ENCODE assay signal across 8 cellular contexts in the genomic region with DNA sequence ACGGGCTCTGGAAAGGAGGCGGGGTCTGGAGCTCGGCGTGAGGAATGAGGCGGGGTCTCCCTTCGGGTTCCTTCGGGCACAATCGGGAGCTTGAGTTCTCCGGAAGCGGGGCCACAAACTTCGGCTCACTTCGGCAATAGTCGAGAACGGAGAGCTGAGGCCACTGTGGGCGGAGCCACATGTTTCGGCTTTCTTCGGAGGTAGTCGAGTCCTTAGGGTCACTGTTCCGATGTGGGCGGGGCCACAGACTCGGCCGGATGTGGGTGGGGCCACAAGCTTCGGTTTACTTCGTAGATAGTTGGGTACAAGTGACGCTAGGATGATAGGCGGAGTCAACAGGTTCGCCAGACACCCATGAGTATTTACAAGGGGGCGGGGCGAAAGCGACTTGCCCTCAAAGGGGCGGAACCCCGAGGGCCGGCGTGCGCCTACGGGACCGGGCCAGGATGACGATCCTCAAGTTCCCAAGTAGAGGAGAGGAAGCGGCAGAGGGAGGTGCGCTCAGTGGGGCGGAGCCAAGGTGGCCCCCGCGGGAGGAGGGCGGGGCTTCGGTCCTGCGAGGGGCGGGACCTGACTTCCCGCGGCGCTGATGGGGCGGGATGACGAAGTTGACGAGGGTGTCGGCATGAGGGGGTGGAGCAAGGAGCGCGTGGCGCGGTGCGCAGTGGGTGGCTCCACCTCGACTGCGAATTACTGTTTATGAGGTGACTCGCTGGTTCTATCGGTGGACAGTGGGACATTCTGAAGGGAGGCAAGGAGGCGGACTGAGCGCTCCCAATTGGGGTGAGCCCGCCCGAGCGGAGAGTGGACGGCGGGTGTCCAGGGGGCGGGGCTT. TPM values are rescaled to one million over a fixed set of nuclear protein-coding genes. Genes with fewer than 3 reads are reported as not detected.
DNase-seq lines count a peak whose midpoint lies in the region; ATAC-seq and TF ChIP-seq lines count a peak whose summit lies in the region.

No MANE protein-coding gene starts in this region.

- peak overlapping the region; percentile 97 for H2BK5ac ChIP-seq in trophoblast cell (ENCODE audit: low read depth, low read length, poor library complexity)

- peak overlapping the region; percentile 99 to 100 for H3K27ac Mint-ChIP-seq in T-cell

- WGBS in heart left ventricle, 4 donors: 0 to 1% (median 0%) methylated on average over 32 to 71 of the region's 71 CpGs
- WGBS in trophoblast cell (ENCODE audit: extremely low coverage, insufficient coverage, insufficient read length): no CpG with 5 or more reads among the region's 71 CpGs
- WGBS in transverse colon (ENCODE audit: low coverage in 1 of 2), 2 donors: 0 to 1% methylated on average over 6 to 71 of the region's 71 CpGs

- peak overlapping the region; percentile 76 for H3K4me2 ChIP-seq in trophoblast cell (ENCODE audit: low read length)

- peak overlapping the region; percentile 99 for H3K14ac ChIP-seq in trophoblast cell (ENCODE audit: low read length)

- peaks cover 26% of the 10 kb centered on the region for H3K79me2 ChIP-seq in trophoblast cell (ENCODE audit: control insufficient read depth, insufficient read depth, low read length, poor library complexity)

- no peaks in the 10 kb centered on the region for H3K27me3 Mint-ChIP-seq in T-cell

- H3K4me3 Mint-ChIP-seq in T-cell: peak overlapping the region; percentile 87 to 92 (median 92)

- peaks cover 7% of the 10 kb centered on the region for H3K36me3 Mint-ChIP-seq in T-cell

- ATAC-seq in HG02870 (IDR thresholded peaks at IDR 0.05; ENCODE audit: unreplicated experiment) (peak; percentile 41), T-cell (replicated peaks in 1 of 4) (peak; percentile 58 to 64 (median 61)), heart left ventricle (peak; percentile 79 to 84 (median 82))

- H3K4me1 Mint-ChIP-seq in T-cell: peaks cover 42 to 52% (median 43%) of the 10 kb centered on the region in 3 donors

- H3K9me3 ChIP-seq in heart left ventricle (no peaks in the 10 kb centered on the region), trophoblast cell (ENCODE audit: insufficient read depth, low read depth, low read length) (no peaks in the 10 kb centered on the region), transverse colon (no peaks in the 10 kb centered on the region)

- POLR2A ChIA-PET in T-cell (lab: Charles Lee): interaction anchor here (0.6 to 2.4 kb wide), 13 partner anchors 9 to 1464 kb away, joined by 3 to 30 read pairs (median 5); a partner anchor contains a TSS

- TF ChIP-seq EP300 in transverse colon (IDR thresholded peaks at IDR 0.05; ENCODE audit: low read depth): no peak

- H3K27ac ChIP-seq in heart left ventricle (peak overlapping the region; percentile 88 to 100 (median 98)), trophoblast cell (ENCODE audit: low read depth, low read length) (peak overlapping the region; percentile 99), transverse colon (peak overlapping the region; percentile 92 to 99 (median 95))

- H3K4me3 ChIP-seq in heart left ventricle (peak overlapping the region; percentile 68 to 92 (median 86)), trophoblast cell (ENCODE audit: low read depth, low read length) (peak overlapping the region; percentile 95), transverse colon (peak overlapping the region; percentile 56 to 97 (median 80))

- peak overlapping the region; percentile 98 for H3K18ac ChIP-seq in trophoblast cell (ENCODE audit: low read length)

- peak overlapping the region; percentile 95 for H2AFZ ChIP-seq in trophoblast cell (ENCODE audit: insufficient read depth, low read length, poor library complexity)

- no peaks in the 10 kb centered on the region for H3K9me3 Mint-ChIP-seq in T-cell

- peak overlapping the region; percentile 83 for H3K9ac ChIP-seq in trophoblast cell (ENCODE audit: low read length)

- peak overlapping the region; percentile 85 for H3K4ac ChIP-seq in trophoblast cell (ENCODE audit: low read depth, low read length)

- H3K36me3 ChIP-seq in heart left ventricle (peaks cover 0 to 28% (median 20%) of the 10 kb centered on the region in 9 donors), trophoblast cell (ENCODE audit: control insufficient read depth in 1 of 2, insufficient read depth in 2 of 2, low read length in 2 of 2) (peaks cover 25 to 26% of the 10 kb centered on the region in 2 experiments), transverse colon (peaks cover 0 to 15% (median 2%) of the 10 kb centered on the region in 4 donors)

- H2BK12ac ChIP-seq in trophoblast cell (ENCODE audit: low read length): peak overlapping the region; percentile 66

- peaks cover 0 to 23% (median 17%) of the 10 kb centered on the region in 12 donors for H3K4me1 ChIP-seq in heart left ventricle
- peaks cover 10% of the 10 kb centered on the region in 2 experiments for H3K4me1 ChIP-seq in trophoblast cell (ENCODE audit: control insufficient read depth in 1 of 2, insufficient read depth in 2 of 2, low read length in 2 of 2)
- peaks cover 16 to 41% (median 29%) of the 10 kb centered on the region in 4 donors for H3K4me1 ChIP-seq in transverse colon

- H4K12ac ChIP-seq in trophoblast cell (ENCODE audit: low read depth, low read length): peak overlapping the region; percentile 87

- TF ChIP-seq CTCF in GM13977 (IDR thresholded peaks at IDR 0.05; ENCODE audit: extremely low read depth, insufficient read depth, missing control alignments): no peak
- TF ChIP-seq CTCF in heart left ventricle (IDR thresholded peaks at IDR 0.05): no peak
- no peak for TF ChIP-seq CTCF in transverse colon (IDR thresholded peaks at IDR 0.05)

- peak overlapping the region; percentile 95 for H4K91ac ChIP-seq in trophoblast cell (ENCODE audit: low read depth, low read length)

- H2BK120ac ChIP-seq in trophoblast cell (ENCODE audit: insufficient read depth, low read length, poor library complexity): peak overlapping the region; percentile 95

- H3K79me1 ChIP-seq in trophoblast cell (ENCODE audit: low read length): peaks cover 27% of the 10 kb centered on the region

- DNase-seq in GM13977 (ENCODE audit: low spot score) (peak; percentile 100), NCI-H146 (lab: John Stamatoyannopoulos, UW) (peak; percentile 100), T-cell (peak; percentile 99 to 100 (median 100)), amniotic epithelial cell (ENCODE audit: low read depth) (peak; percentile 100), heart left ventricle (peak; percentile 100), trophoblast cell (peak; percentile 100), transverse colon (peak; percentile 100)

- no peak overlapping the region for H3K23ac ChIP-seq in trophoblast cell (ENCODE audit: low read length)

- H2AK5ac ChIP-seq in trophoblast cell (ENCODE audit: low read length): no peak overlapping the region

- intact Hi-C loops in heart left ventricle (cut with DNase I): loop anchor here in 3 of 10 donors (1.0 to 5.0 kb wide), 3 partner anchors 21 to 323 kb away; a partner anchor contains a TSS
- intact Hi-C loops in transverse colon (cut with DNase I; ENCODE audit: low total_unique reads): no loop called here

- CTCF ChIA-PET in T-cell (lab: Charles Lee): interaction anchor here in 1 of 2 donors (0.9 to 3.2 kb wide), 12 partner anchors 9 to 1464 kb away, joined by 3 to 26 read pairs (median 4); a partner anchor contains a TSS

- peak overlapping the region; percentile 95 for H4K8ac ChIP-seq in trophoblast cell (ENCODE audit: low read depth, low read length)

- H3K27me3 ChIP-seq in heart left ventricle (no peaks in the 10 kb centered on the region), trophoblast cell (ENCODE audit: insufficient read depth, low read length) (no peaks in the 10 kb centered on the region), transverse colon (no peaks in the 10 kb centered on the region)

- TF ChIP-seq POLR2A in heart left ventricle (IDR thresholded peaks at IDR 0.05): peak in 1 of 2 donors; percentile 44
- peak; percentile 82 for TF ChIP-seq POLR2A in transverse colon (IDR thresholded peaks at IDR 0.05)

- in situ Hi-C loops in GM13977 (cut with MboI; ENCODE audit: low pct_unique_long_range_greater_than_20kb, low sequenced_read_pairs, unreplicated experiment) (no loop called here), transverse colon (cut with MboI; ENCODE audit: low pct_ligation_motif_present in 1 of 4, low pct_unique_long_range_greater_than_20kb in 1 of 4, low sequenced_read_pairs in 3 of 4) (no loop called here)

RNA-seq across cellular contexts. Expression of a gene that starts 0.5 kb away (rescaled TPM):
- 10 to 100 TPM; 24.0 to 44.8 (median 38.9) TPM for total RNA-seq in T-cell
- 10 to 100 TPM; 11.3 to 37.3 (median 19.6) TPM for total RNA-seq in heart left ventricle
- 10 to 100 TPM in 1 of 2 donors, 1 to 10 TPM in 1; 9.8 to 25.6 TPM for polyA plus RNA-seq in heart left ventricle
- polyA plus RNA-seq in trophoblast cell (2013): 289 and 304 TPM in 2 replicates
- 100 to 1,000 TPM; 180 to 249 (median 218) TPM for total RNA-seq in transverse colon

RNA-seq across cellular contexts. Expression of a gene that starts 1.2 kb away (rescaled TPM):
- total RNA-seq in T-cell (10 to 100 TPM in 4 of 5 donors, 1 to 10 TPM in 1; 9.5 to 28.5 (median 23.5) TPM), heart left ventricle (10 to 100 TPM; 13.2 to 48.9 (median 23.5) TPM), transverse colon (100 to 1,000 TPM in 1 of 4 donors, 10 to 100 TPM in 3; 62.0 to 138 (median 65.9) TPM)
- 10 to 100 TPM; 10.2 to 35.1 TPM for polyA plus RNA-seq in heart left ventricle
- 73.3 and 75.2 TPM in 2 replicates for polyA plus RNA-seq in trophoblast cell (2013)

RNA-seq across cellular contexts. Expression of a gene that starts 10.8 kb away (rescaled TPM):
- 1,000 to 10,000 TPM; 1,706 to 1,922 (median 1,806) TPM for total RNA-seq in T-cell
- 100 to 1,000 TPM; 551 to 937 (median 684) TPM for total RNA-seq in heart left ventricle
- 1,000 to 10,000 TPM; 1,306 to 2,068 TPM for polyA plus RNA-seq in heart left ventricle
- polyA plus RNA-seq in trophoblast cell (2013): 1,462 and 1,531 TPM in 2 replicates
- total RNA-seq in transverse colon: 1,000 to 10,000 TPM in 3 of 4 donors, 100 to 1,000 TPM in 1; 912 to 1,639 (median 1,317) TPM

RNA-seq across cellular contexts. Expression of a gene that starts 16.9 kb away (rescaled TPM):
- total RNA-seq in T-cell (1 to 10 TPM in 4 of 5 donors, under 1 TPM in 1; 0.78 to 2.6 (median 1.4) TPM), heart left ventricle (1 to 10 TPM in 7 of 9 donors, under 1 TPM in 1, not detected in 1; 0.58 to 4.5 (median 2.1) TPM), transverse colon (100 to 1,000 TPM in 3 of 4 donors, 10 to 100 TPM in 1; 91.5 to 386 (median 180) TPM)
- polyA plus RNA-seq in heart left ventricle: 1 to 10 TPM; 1.2 to 3.6 TPM
- 6.2 and 6.5 TPM in 2 replicates for polyA plus RNA-seq in trophoblast cell (2013)

RNA-seq across cellular contexts. Expression of a gene that starts 30.4 kb away (rescaled TPM):
- total RNA-seq in T-cell (10 to 100 TPM in 4 of 5 donors, 1 to 10 TPM in 1; 8.4 to 21.5 (median 19.2) TPM), heart left ventricle (1 to 10 TPM; 5.4 to 8.7 (median 6.8) TPM), transverse colon (10 to 100 TPM in 1 of 4 donors, 1 to 10 TPM in 3; 3.4 to 11.1 (median 5.8) TPM)
- 10 to 100 TPM; 14.4 to 18.6 TPM for polyA plus RNA-seq in heart left ventricle
- polyA plus RNA-seq in trophoblast cell (2013): 6.2 TPM in 2 replicates

Comparison
In these comparisons a context has a peak if more than half of its experiments do, and no peak if none do; other contexts are left out.
1. Peak in every context shown above with its lines: DNase-seq, ATAC-seq, H3K4me3 ChIP-seq and H3K27ac ChIP-seq.